In genomic region chr7:151518105-151518780, GRCh38 we compare ENCODE assay signal across 1 cellular context.
A peak's percentile ranks its signal among the peaks of the same experiment; 100 is the strongest.
TF ChIP-seq lines count a peak whose summit lies in the region.

No MANE protein-coding gene starts in this region.

TF ChIP-seq in K562, 482 proteins besides CTCF, POLR2A, EP300 and RAD21 (continued from another document and continues in another):
- TF ChIP-seq, protein P1, sequence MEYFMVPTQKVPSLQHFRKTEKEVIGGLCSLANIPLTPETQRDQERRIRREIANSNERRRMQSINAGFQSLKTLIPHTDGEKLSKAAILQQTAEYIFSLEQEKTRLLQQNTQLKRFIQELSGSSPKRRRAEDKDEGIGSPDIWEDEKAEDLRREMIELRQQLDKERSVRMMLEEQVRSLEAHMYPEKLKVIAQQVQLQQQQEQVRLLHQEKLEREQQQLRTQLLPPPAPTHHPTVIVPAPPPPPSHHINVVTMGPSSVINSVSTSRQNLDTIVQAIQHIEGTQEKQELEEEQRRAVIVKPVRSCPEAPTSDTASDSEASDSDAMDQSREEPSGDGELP (CRISPR knock-in tag; IDR thresholded peaks at IDR 0.05; ENCODE audit: borderline replicate concordance), result peak; percentile 44; the same call in 1 of the 2 replicates
- no peak for TF ChIP-seq ZBTB11 (CRISPR knock-in tag; IDR thresholded peaks at IDR 0.05)
- TF ChIP-seq KDM2B (CRISPR knock-in tag; IDR thresholded peaks at IDR 0.05), result no peak
- no peak; the same call in 1 of the 2 replicates for TF ChIP-seq CREB3L1 (IDR thresholded peaks at IDR 0.05; ENCODE audit: borderline replicate concordance, low read depth)
- no peak for TF ChIP-seq BRD9 (IDR thresholded peaks at IDR 0.05; ENCODE audit: low read depth, partially characterized antibody)
- peak; percentile 72; the same call in 1 of the 2 replicates for TF ChIP-seq CBFB (CRISPR knock-in tag; IDR thresholded peaks at IDR 0.05)
- no peak for TF ChIP-seq ZFP1 (CRISPR knock-in tag; IDR thresholded peaks at IDR 0.05)
- TF ChIP-seq MAFG (tag; conservative IDR thresholded peaks at IDR 0.05), result no peak
- no peak for TF ChIP-seq POLR2H (tag; IDR thresholded peaks at IDR 0.05; ENCODE audit: low read depth)
- TF ChIP-seq DMBX1 (CRISPR knock-in tag; IDR thresholded peaks at IDR 0.05; ENCODE audit: borderline replicate concordance), result no peak
- no peak for TF ChIP-seq SIX5 (IDR thresholded peaks at IDR 0.05; ENCODE audit: borderline replicate concordance in 1 of 2, insufficient read depth in 1 of 2, low read depth in 1 of 2, low read length in 2 of 2)
- TF ChIP-seq, protein P2, sequence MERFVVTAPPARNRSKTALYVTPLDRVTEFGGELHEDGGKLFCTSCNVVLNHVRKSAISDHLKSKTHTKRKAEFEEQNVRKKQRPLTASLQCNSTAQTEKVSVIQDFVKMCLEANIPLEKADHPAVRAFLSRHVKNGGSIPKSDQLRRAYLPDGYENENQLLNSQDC (CRISPR knock-in tag; IDR thresholded peaks at IDR 0.05), result no peak
- no peak for TF ChIP-seq U2AF2 (optimal IDR thresholded peaks at IDR 0.05; ENCODE audit: low read depth, low read length)
- no peak for TF ChIP-seq SFPQ (IDR thresholded peaks at IDR 0.05; ENCODE audit: low read depth, low read length)
- no peak for TF ChIP-seq ZBTB7A (IDR thresholded peaks at IDR 0.05; ENCODE audit: borderline replicate concordance, control insufficient read depth, low read depth, low read length)
- no peak for TF ChIP-seq CREM (IDR thresholded peaks at IDR 0.05; ENCODE audit: low read depth)
- no peak for TF ChIP-seq HINFP (tag; conservative IDR thresholded peaks at IDR 0.05; ENCODE audit: low read depth)
- TF ChIP-seq ETV1 (tag; conservative IDR thresholded peaks at IDR 0.05; ENCODE audit: low read depth), result no peak
- no peak for TF ChIP-seq NCOA6 (IDR thresholded peaks at IDR 0.05)
- TF ChIP-seq ZC3H8 (IDR thresholded peaks at IDR 0.05), result no peak
- TF ChIP-seq NFYB (IDR thresholded peaks at IDR 0.05; ENCODE audit: extremely low read depth, insufficient read length), result no peak
- no peak for TF ChIP-seq ZBTB2 (IDR thresholded peaks at IDR 0.05)
- TF ChIP-seq, protein P3, sequence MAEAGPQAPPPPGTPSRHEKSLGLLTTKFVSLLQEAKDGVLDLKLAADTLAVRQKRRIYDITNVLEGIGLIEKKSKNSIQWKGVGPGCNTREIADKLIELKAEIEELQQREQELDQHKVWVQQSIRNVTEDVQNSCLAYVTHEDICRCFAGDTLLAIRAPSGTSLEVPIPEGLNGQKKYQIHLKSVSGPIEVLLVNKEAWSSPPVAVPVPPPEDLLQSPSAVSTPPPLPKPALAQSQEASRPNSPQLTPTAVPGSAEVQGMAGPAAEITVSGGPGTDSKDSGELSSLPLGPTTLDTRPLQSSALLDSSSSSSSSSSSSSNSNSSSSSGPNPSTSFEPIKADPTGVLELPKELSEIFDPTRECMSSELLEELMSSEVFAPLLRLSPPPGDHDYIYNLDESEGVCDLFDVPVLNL (CRISPR knock-in tag; IDR thresholded peaks at IDR 0.05; ENCODE audit: low read depth), result no peak
- TF ChIP-seq HEY1 (CRISPR knock-in tag; IDR thresholded peaks at IDR 0.05; ENCODE audit: borderline replicate concordance), result no peak
- no peak for TF ChIP-seq SP2 (IDR thresholded peaks at IDR 0.05; ENCODE audit: extremely low read depth, low read depth, low read length, poor library complexity, severe bottlenecking)
- TF ChIP-seq ZNF444 (CRISPR knock-in tag; IDR thresholded peaks at IDR 0.05), result no peak
- TF ChIP-seq GABPB2 (CRISPR knock-in tag; conservative IDR thresholded peaks at IDR 0.05), result no peak
- TF ChIP-seq, protein P4, sequence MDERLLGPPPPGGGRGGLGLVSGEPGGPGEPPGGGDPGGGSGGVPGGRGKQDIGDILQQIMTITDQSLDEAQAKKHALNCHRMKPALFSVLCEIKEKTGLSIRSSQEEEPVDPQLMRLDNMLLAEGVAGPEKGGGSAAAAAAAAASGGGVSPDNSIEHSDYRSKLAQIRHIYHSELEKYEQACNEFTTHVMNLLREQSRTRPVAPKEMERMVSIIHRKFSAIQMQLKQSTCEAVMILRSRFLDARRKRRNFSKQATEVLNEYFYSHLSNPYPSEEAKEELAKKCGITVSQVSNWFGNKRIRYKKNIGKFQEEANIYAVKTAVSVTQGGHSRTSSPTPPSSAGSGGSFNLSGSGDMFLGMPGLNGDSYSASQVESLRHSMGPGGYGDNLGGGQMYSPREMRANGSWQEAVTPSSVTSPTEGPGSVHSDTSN (CRISPR knock-in tag; IDR thresholded peaks at IDR 0.05; ENCODE audit: low read depth), result no peak
- TF ChIP-seq, protein P4 (tag; conservative IDR thresholded peaks at IDR 0.05; ENCODE audit: low read depth), result no peak
- no peak for TF ChIP-seq ZNF121 (CRISPR knock-in tag; conservative IDR thresholded peaks at IDR 0.05)
- no peak for TF ChIP-seq ARHGAP35 (IDR thresholded peaks at IDR 0.05; ENCODE audit: partially characterized antibody)
- no peak for TF ChIP-seq NFIX (CRISPR knock-in tag; IDR thresholded peaks at IDR 0.05; ENCODE audit: low read depth)
- TF ChIP-seq SAP30 (IDR thresholded peaks at IDR 0.05; ENCODE audit: borderline replicate concordance, insufficient read depth, low read depth, low read length, poor library complexity, severe bottlenecking), result peak; percentile 26
- TF ChIP-seq, protein P5, sequence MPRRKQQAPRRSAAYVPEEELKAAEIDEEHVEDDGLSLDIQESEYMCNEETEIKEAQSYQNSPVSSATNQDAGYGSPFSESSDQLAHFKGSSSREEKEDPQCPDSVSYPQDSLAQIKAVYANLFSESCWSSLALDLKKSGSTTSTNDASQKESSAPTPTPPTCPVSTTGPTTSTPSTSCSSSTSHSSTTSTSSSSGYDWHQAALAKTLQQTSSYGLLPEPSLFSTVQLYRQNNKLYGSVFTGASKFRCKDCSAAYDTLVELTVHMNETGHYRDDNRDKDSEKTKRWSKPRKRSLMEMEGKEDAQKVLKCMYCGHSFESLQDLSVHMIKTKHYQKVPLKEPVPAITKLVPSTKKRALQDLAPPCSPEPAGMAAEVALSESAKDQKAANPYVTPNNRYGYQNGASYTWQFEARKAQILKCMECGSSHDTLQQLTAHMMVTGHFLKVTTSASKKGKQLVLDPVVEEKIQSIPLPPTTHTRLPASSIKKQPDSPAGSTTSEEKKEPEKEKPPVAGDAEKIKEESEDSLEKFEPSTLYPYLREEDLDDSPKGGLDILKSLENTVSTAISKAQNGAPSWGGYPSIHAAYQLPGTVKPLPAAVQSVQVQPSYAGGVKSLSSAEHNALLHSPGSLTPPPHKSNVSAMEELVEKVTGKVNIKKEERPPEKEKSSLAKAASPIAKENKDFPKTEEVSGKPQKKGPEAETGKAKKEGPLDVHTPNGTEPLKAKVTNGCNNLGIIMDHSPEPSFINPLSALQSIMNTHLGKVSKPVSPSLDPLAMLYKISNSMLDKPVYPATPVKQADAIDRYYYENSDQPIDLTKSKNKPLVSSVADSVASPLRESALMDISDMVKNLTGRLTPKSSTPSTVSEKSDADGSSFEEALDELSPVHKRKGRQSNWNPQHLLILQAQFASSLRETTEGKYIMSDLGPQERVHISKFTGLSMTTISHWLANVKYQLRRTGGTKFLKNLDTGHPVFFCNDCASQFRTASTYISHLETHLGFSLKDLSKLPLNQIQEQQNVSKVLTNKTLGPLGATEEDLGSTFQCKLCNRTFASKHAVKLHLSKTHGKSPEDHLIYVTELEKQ (CRISPR knock-in tag; IDR thresholded peaks at IDR 0.05), result no peak
- TF ChIP-seq TEAD1 (CRISPR knock-in tag; IDR thresholded peaks at IDR 0.05), result no peak
- TF ChIP-seq ZNF75A (CRISPR knock-in tag; IDR thresholded peaks at IDR 0.05), result no peak
- TF ChIP-seq KHSRP (IDR thresholded peaks at IDR 0.05), result no peak
- TF ChIP-seq CHCHD3 (CRISPR knock-in tag; IDR thresholded peaks at IDR 0.05), result no peak
- TF ChIP-seq, protein P6, sequence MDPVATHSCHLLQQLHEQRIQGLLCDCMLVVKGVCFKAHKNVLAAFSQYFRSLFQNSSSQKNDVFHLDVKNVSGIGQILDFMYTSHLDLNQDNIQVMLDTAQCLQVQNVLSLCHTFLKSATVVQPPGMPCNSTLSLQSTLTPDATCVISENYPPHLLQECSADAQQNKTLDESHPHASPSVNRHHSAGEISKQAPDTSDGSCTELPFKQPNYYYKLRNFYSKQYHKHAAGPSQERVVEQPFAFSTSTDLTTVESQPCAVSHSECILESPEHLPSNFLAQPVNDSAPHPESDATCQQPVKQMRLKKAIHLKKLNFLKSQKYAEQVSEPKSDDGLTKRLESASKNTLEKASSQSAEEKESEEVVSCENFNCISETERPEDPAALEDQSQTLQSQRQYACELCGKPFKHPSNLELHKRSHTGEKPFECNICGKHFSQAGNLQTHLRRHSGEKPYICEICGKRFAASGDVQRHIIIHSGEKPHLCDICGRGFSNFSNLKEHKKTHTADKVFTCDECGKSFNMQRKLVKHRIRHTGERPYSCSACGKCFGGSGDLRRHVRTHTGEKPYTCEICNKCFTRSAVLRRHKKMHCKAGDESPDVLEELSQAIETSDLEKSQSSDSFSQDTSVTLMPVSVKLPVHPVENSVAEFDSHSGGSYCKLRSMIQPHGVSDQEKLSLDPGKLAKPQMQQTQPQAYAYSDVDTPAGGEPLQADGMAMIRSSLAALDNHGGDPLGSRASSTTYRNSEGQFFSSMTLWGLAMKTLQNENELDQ (CRISPR knock-in tag; IDR thresholded peaks at IDR 0.05; ENCODE audit: borderline replicate concordance), result no peak
